Comparison of ENCODE assay signal across 1 cellular context in the genomic region with DNA sequence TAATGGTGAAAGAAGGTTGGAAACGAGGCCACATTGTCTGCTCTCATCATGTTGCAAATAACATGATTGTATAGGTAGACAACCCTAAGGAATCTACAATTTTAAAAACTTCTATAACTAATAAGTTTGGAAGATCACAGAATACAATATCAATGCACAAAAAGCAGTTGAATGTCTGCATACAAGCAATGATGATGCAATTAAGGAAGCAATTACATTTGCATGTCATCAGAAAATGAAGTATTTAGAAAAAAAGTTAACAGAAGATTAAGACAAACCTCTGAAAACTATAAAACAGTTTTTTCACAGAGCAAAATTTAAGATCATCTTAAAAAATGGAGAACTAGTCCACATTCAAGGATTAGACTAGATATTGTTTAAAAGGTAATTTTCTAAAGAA.
TF ChIP-seq lines count a peak whose summit lies in the region.

No MANE protein-coding gene starts in this region.

TF ChIP-seq in K562, 482 proteins besides CTCF, POLR2A, EP300 and RAD21 (continued from another document):
- TF ChIP-seq, protein P1, sequence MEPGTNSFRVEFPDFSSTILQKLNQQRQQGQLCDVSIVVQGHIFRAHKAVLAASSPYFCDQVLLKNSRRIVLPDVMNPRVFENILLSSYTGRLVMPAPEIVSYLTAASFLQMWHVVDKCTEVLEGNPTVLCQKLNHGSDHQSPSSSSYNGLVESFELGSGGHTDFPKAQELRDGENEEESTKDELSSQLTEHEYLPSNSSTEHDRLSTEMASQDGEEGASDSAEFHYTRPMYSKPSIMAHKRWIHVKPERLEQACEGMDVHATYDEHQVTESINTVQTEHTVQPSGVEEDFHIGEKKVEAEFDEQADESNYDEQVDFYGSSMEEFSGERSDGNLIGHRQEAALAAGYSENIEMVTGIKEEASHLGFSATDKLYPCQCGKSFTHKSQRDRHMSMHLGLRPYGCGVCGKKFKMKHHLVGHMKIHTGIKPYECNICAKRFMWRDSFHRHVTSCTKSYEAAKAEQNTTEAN (CRISPR knock-in tag; IDR thresholded peaks at IDR 0.05): no peak
- TF ChIP-seq HMG20B (CRISPR knock-in tag; IDR thresholded peaks at IDR 0.05) (no peak), MXI1 (IDR thresholded peaks at IDR 0.05; ENCODE audit: low read depth, low read length) (no peak), NFRKB (IDR thresholded peaks at IDR 0.05; ENCODE audit: low read depth) (no peak), TCF7L2 (IDR thresholded peaks at IDR 0.05; ENCODE audit: low read depth, low read length) (no peak), HNRNPUL1 (IDR thresholded peaks at IDR 0.05; ENCODE audit: low read length) (no peak), CEBPB (tag; IDR thresholded peaks at IDR 0.05) (peak; percentile 39; the same call in 1 of the 2 replicates), ZNF444 (CRISPR knock-in tag; IDR thresholded peaks at IDR 0.05) (no peak), CAMTA2 (CRISPR knock-in tag; conservative IDR thresholded peaks at IDR 0.05) (no peak), NFE2L1 (tag; IDR thresholded peaks at IDR 0.05; ENCODE audit: borderline replicate concordance, low read depth) (no peak), ZNF589 (CRISPR knock-in tag; IDR thresholded peaks at IDR 0.05; ENCODE audit: low read depth) (no peak), PHTF2 (CRISPR knock-in tag; IDR thresholded peaks at IDR 0.05) (no peak), JUND (IDR thresholded peaks at IDR 0.05; ENCODE audit: borderline replicate concordance, low read depth, low read length) (0 out of 2 replicates have a peak, but pooled peaks have one; percentile 16), JUND (tag; IDR thresholded peaks at IDR 0.05; ENCODE audit: borderline replicate concordance, low read depth, low read length) (no peak), BRD9 (IDR thresholded peaks at IDR 0.05; ENCODE audit: low read depth, partially characterized antibody) (no peak), PTBP1 (IDR thresholded peaks at IDR 0.05; ENCODE audit: low read depth, low read length) (no peak), CEBPG (CRISPR knock-in tag; IDR thresholded peaks at IDR 0.05) (no peak; the same call in none of the 2 replicates), CEBPG (tag; conservative IDR thresholded peaks at IDR 0.05 in 1 of 2, IDR thresholded peaks at IDR 0.05 in 1 of 2) (peak; percentile 92 to 98), CHCHD3 (CRISPR knock-in tag; IDR thresholded peaks at IDR 0.05) (no peak), PHB (CRISPR knock-in tag; IDR thresholded peaks at IDR 0.05) (no peak), ZNF79 (CRISPR knock-in tag; IDR thresholded peaks at IDR 0.05; ENCODE audit: low read depth) (no peak), ZSCAN32 (CRISPR knock-in tag; IDR thresholded peaks at IDR 0.05) (peak; percentile 50; the same call in 1 of the 2 replicates), TAF7 (tag; IDR thresholded peaks at IDR 0.05) (no peak), POLR2AphosphoS2 (IDR thresholded peaks at IDR 0.05; ENCODE audit: low read length) (no peak), TRIM24 (IDR thresholded peaks at IDR 0.05) (peak; percentile 96 to 97), POLR2H (tag; IDR thresholded peaks at IDR 0.05; ENCODE audit: low read depth) (peak; percentile 40; the same call in 1 of the 2 replicates), EWSR1 (IDR thresholded peaks at IDR 0.05; ENCODE audit: borderline replicate concordance, low read depth, partially characterized antibody) (no peak), HLTF (IDR thresholded peaks at IDR 0.05) (no peak), PHB2 (IDR thresholded peaks at IDR 0.05; ENCODE audit: low read depth) (no peak), ZBTB1 (CRISPR knock-in tag; IDR thresholded peaks at IDR 0.05; ENCODE audit: borderline replicate concordance, low read depth) (no peak), ATF7 (IDR thresholded peaks at IDR 0.05) (peak; percentile 31; the same call in 1 of the 2 replicates), NCOA6 (IDR thresholded peaks at IDR 0.05) (no peak), OTX1 (CRISPR knock-in tag; IDR thresholded peaks at IDR 0.05) (no peak), NFE2 (IDR thresholded peaks at IDR 0.05; ENCODE audit: low read depth) (no peak), MCM3 (IDR thresholded peaks at IDR 0.05) (no peak), SMARCB1 (IDR thresholded peaks at IDR 0.05; ENCODE audit: insufficient read length, low read depth) (no peak)
- TF ChIP-seq, protein P2, sequence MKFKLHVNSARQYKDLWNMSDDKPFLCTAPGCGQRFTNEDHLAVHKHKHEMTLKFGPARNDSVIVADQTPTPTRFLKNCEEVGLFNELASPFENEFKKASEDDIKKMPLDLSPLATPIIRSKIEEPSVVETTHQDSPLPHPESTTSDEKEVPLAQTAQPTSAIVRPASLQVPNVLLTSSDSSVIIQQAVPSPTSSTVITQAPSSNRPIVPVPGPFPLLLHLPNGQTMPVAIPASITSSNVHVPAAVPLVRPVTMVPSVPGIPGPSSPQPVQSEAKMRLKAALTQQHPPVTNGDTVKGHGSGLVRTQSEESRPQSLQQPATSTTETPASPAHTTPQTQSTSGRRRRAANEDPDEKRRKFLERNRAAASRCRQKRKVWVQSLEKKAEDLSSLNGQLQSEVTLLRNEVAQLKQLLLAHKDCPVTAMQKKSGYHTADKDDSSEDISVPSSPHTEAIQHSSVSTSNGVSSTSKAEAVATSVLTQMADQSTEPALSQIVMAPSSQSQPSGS (CRISPR knock-in tag; IDR thresholded peaks at IDR 0.05): no peak
- TF ChIP-seq, protein P3, sequence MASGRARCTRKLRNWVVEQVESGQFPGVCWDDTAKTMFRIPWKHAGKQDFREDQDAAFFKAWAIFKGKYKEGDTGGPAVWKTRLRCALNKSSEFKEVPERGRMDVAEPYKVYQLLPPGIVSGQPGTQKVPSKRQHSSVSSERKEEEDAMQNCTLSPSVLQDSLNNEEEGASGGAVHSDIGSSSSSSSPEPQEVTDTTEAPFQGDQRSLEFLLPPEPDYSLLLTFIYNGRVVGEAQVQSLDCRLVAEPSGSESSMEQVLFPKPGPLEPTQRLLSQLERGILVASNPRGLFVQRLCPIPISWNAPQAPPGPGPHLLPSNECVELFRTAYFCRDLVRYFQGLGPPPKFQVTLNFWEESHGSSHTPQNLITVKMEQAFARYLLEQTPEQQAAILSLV (tag; IDR thresholded peaks at IDR 0.05): peak; percentile 57; the same call in 1 of the 2 replicates
- TF ChIP-seq, protein P4, sequence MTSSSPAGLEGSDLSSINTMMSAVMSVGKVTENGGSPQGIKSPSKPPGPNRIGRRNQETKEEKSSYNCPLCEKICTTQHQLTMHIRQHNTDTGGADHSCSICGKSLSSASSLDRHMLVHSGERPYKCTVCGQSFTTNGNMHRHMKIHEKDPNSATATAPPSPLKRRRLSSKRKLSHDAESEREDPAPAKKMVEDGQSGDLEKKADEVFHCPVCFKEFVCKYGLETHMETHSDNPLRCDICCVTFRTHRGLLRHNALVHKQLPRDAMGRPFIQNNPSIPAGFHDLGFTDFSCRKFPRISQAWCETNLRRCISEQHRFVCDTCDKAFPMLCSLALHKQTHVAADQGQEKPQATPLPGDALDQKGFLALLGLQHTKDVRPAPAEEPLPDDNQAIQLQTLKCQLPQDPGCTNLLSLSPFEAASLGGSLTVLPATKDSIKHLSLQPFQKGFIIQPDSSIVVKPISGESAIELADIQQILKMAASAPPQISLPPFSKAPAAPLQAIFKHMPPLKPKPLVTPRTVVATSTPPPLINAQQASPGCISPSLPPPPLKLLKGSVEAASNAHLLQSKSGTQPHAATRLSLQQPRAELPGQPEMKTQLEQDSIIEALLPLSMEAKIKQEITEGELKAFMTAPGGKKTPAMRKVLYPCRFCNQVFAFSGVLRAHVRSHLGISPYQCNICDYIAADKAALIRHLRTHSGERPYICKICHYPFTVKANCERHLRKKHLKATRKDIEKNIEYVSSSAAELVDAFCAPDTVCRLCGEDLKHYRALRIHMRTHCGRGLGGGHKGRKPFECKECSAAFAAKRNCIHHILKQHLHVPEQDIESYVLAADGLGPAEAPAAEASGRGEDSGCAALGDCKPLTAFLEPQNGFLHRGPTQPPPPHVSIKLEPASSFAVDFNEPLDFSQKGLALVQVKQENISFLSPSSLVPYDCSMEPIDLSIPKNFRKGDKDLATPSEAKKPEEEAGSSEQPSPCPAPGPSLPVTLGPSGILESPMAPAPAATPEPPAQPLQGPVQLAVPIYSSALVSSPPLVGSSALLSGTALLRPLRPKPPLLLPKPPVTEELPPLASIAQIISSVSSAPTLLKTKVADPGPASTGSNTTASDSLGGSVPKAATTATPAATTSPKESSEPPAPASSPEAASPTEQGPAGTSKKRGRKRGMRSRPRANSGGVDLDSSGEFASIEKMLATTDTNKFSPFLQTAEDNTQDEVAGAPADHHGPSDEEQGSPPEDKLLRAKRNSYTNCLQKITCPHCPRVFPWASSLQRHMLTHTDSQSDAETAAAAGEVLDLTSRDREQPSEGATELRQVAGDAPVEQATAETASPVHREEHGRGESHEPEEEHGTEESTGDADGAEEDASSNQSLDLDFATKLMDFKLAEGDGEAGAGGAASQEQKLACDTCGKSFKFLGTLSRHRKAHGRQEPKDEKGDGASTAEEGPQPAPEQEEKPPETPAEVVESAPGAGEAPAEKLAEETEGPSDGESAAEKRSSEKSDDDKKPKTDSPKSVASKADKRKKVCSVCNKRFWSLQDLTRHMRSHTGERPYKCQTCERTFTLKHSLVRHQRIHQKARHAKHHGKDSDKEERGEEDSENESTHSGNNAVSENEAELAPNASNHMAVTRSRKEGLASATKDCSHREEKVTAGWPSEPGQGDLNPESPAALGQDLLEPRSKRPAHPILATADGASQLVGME (CRISPR knock-in tag; IDR thresholded peaks at IDR 0.05): no peak
- TF ChIP-seq, protein P5, sequence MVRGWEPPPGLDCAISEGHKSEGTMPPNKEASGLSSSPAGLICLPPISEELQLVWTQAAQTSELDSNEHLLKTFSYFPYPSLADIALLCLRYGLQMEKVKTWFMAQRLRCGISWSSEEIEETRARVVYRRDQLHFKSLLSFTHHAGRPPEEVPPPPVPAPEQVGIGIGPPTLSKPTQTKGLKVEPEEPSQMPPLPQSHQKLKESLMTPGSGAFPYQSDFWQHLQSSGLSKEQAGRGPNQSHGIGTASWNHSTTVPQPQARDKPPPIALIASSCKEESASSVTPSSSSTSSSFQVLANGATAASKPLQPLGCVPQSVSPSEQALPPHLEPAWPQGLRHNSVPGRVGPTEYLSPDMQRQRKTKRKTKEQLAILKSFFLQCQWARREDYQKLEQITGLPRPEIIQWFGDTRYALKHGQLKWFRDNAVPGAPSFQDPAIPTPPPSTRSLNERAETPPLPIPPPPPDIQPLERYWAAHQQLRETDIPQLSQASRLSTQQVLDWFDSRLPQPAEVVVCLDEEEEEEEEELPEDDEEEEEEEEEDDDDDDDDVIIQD (CRISPR knock-in tag; IDR thresholded peaks at IDR 0.05): no peak
- TF ChIP-seq, protein P6, sequence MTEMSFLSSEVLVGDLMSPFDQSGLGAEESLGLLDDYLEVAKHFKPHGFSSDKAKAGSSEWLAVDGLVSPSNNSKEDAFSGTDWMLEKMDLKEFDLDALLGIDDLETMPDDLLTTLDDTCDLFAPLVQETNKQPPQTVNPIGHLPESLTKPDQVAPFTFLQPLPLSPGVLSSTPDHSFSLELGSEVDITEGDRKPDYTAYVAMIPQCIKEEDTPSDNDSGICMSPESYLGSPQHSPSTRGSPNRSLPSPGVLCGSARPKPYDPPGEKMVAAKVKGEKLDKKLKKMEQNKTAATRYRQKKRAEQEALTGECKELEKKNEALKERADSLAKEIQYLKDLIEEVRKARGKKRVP (CRISPR knock-in tag; IDR thresholded peaks at IDR 0.05): peak; percentile 57; the same call in 1 of the 2 replicates
- TF ChIP-seq, protein P7, sequence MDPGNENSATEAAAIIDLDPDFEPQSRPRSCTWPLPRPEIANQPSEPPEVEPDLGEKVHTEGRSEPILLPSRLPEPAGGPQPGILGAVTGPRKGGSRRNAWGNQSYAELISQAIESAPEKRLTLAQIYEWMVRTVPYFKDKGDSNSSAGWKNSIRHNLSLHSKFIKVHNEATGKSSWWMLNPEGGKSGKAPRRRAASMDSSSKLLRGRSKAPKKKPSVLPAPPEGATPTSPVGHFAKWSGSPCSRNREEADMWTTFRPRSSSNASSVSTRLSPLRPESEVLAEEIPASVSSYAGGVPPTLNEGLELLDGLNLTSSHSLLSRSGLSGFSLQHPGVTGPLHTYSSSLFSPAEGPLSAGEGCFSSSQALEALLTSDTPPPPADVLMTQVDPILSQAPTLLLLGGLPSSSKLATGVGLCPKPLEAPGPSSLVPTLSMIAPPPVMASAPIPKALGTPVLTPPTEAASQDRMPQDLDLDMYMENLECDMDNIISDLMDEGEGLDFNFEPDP (CRISPR knock-in tag; IDR thresholded peaks at IDR 0.05): no peak
- TF ChIP-seq, protein P8, sequence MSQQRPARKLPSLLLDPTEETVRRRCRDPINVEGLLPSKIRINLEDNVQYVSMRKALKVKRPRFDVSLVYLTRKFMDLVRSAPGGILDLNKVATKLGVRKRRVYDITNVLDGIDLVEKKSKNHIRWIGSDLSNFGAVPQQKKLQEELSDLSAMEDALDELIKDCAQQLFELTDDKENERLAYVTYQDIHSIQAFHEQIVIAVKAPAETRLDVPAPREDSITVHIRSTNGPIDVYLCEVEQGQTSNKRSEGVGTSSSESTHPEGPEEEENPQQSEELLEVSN (IDR thresholded peaks at IDR 0.05; ENCODE audit: borderline replicate concordance in 1 of 2, extremely low read depth in 1 of 2, insufficient read depth in 1 of 2, insufficient read length in 1 of 2, low read depth in 1 of 2, low read length in 1 of 2, poor library complexity in 1 of 2, severe bottlenecking in 1 of 2): no peak
- TF ChIP-seq, protein P9, sequence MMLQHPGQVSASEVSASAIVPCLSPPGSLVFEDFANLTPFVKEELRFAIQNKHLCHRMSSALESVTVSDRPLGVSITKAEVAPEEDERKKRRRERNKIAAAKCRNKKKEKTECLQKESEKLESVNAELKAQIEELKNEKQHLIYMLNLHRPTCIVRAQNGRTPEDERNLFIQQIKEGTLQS (IDR thresholded peaks at IDR 0.05): peak; percentile 94
- TF ChIP-seq, protein P9 (CRISPR knock-in tag; conservative IDR thresholded peaks at IDR 0.05): no peak
TF ChIP-seq in K562: peak in this region for 10.
